ENCODE assay signal across 10 cellular contexts in genomic region chr7:767580-767940, GRCh38. TPM values are rescaled to one million over a fixed set of nuclear protein-coding genes. Genes with fewer than 3 reads are reported as not detected.
DNase-seq lines count a peak whose midpoint lies in the region; ATAC-seq and TF ChIP-seq lines count a peak whose summit lies in the region.
"Had no signal": no experiment of that assay in that cellular context is flagged by ENCODE, and none has a peak within 500 bp of the region (broad histone marks: within the 10 kb centered on the region; RNA-seq: fewer than 3 reads in every experiment).

No MANE protein-coding gene starts in this region.

- no peaks in the 10 kb centered on the region for H3K9me3 Mint-ChIP-seq in MCF 10A (ENCODE audit: unreplicated experiment)
- H3K9me3 Mint-ChIP-seq in neural crest cell: no peaks in the 10 kb centered on the region
- no peaks in the 10 kb centered on the region for H3K9me3 Mint-ChIP-seq in progenitor cell of endocrine pancreas (ENCODE audit: low read depth)
- H3K9me3 Mint-ChIP-seq in glutamatergic neuron (ENCODE audit: unreplicated experiment): peaks cover 4% of the 10 kb centered on the region
- H3K9me3 Mint-ChIP-seq in mesothelial cell of epicardium: no peaks in the 10 kb centered on the region
- H3K9me3 Mint-ChIP-seq: naive B cell had no signal

- peak; percentile 96 for DNase-seq in NCI-H2107 (lab: John Stamatoyannopoulos, UW)
- DNase-seq in MCF 10A (ENCODE audit: unreplicated experiment): peak; percentile 85
- no peak for DNase-seq in neural crest cell (ENCODE audit: low read depth, low spot score)
- no peak for DNase-seq in progenitor cell of endocrine pancreas (ENCODE audit: low spot score, unreplicated experiment)
- DNase-seq in glutamatergic neuron: no peak
- no peak for DNase-seq in DMS114 treated with DMSO at 0.1 percent for 48 hours (lab: John Stamatoyannopoulos, UW; ENCODE audit: unreplicated experiment)
- no peak for DNase-seq in mesothelial cell of epicardium (ENCODE audit: low spot score in 2 of 2, unreplicated experiment in 2 of 2)
- DNase-seq: activated naive CD4-positive, alpha-beta T cell treated with Interleukin-2 at 50 U/mL for 16 hours; naive B cell had no signal

- CTCF ChIA-PET in MCF 10A (lab: Yijun Ruan, JAX): interaction anchor here (0.6 to 2.2 kb wide), 7 partner anchors 8 to 449 kb away, joined by 3 to 10 read pairs (median 4); no protein-coding TSS in a partner anchor

- TF ChIP-seq CTCF in MCF 10A (IDR thresholded peaks at IDR 0.05; ENCODE audit: unreplicated experiment) (no peak), neural crest cell (conservative IDR thresholded peaks at IDR 0.05) (no peak), progenitor cell of endocrine pancreas (IDR thresholded peaks at IDR 0.05; ENCODE audit: unreplicated experiment) (no peak), glutamatergic neuron (IDR thresholded peaks at IDR 0.05; ENCODE audit: partially characterized antibody, unreplicated experiment) (no peak), mesothelial cell of epicardium (IDR thresholded peaks at IDR 0.05; ENCODE audit: unreplicated experiment) (no peak)

- no TSS peak for BruUV-seq in MCF 10A (replicated peaks; lab: Mats Ljungman, UMichigan)

- H3K4me1 Mint-ChIP-seq in MCF 10A (ENCODE audit: insufficient read depth, unreplicated experiment): no peaks in the 10 kb centered on the region
- no peaks in the 10 kb centered on the region for H3K4me1 Mint-ChIP-seq in neural crest cell
- peaks cover 14% of the 10 kb centered on the region for H3K4me1 Mint-ChIP-seq in progenitor cell of endocrine pancreas (ENCODE audit: low read depth)
- peaks cover 4% of the 10 kb centered on the region for H3K4me1 Mint-ChIP-seq in glutamatergic neuron (ENCODE audit: low read depth, unreplicated experiment)
- H3K4me1 Mint-ChIP-seq in mesothelial cell of epicardium: peaks cover 22% of the 10 kb centered on the region

- H3K27ac Mint-ChIP-seq in MCF 10A (ENCODE audit: low read depth, unreplicated experiment) (peak overlapping the region; percentile 94), neural crest cell (ENCODE audit: unreplicated experiment) (no peak overlapping the region), progenitor cell of endocrine pancreas (no peak overlapping the region), glutamatergic neuron (ENCODE audit: unreplicated experiment) (no peak overlapping the region), mesothelial cell of epicardium (no peak overlapping the region)

- H3K4me3 Mint-ChIP-seq in MCF 10A (ENCODE audit: unreplicated experiment) (peak overlapping the region; percentile 79), neural crest cell (peak overlapping the region; percentile 19), progenitor cell of endocrine pancreas (ENCODE audit: low read depth) (no peak overlapping the region), glutamatergic neuron (ENCODE audit: unreplicated experiment) (no peak overlapping the region), mesothelial cell of epicardium (no peak overlapping the region)

- ATAC-seq in GM19395 (IDR thresholded peaks at IDR 0.05; ENCODE audit: unreplicated experiment): peak; percentile 43

- intact Hi-C loops in MCF 10A (cut with micrococcal nuclease): no loop called here

- H3K27me3 Mint-ChIP-seq in MCF 10A (ENCODE audit: insufficient read depth, unreplicated experiment) (no peaks in the 10 kb centered on the region), neural crest cell (ENCODE audit: low read depth) (no peaks in the 10 kb centered on the region), progenitor cell of endocrine pancreas (no peaks in the 10 kb centered on the region), glutamatergic neuron (ENCODE audit: unreplicated experiment) (peaks cover 2% of the 10 kb centered on the region), mesothelial cell of epicardium (ENCODE audit: low read depth) (no peaks in the 10 kb centered on the region)
- H3K27me3 Mint-ChIP-seq: naive B cell had no signal

- H3K36me3 Mint-ChIP-seq in MCF 10A (ENCODE audit: insufficient read depth, unreplicated experiment) (peaks cover 78% of the 10 kb centered on the region), neural crest cell (ENCODE audit: low read depth) (peaks cover 21% of the 10 kb centered on the region), progenitor cell of endocrine pancreas (ENCODE audit: insufficient read depth) (peaks cover 15% of the 10 kb centered on the region), glutamatergic neuron (ENCODE audit: unreplicated experiment) (no peaks in the 10 kb centered on the region), mesothelial cell of epicardium (peaks cover 31% of the 10 kb centered on the region)

- POLR2A ChIA-PET in MCF 10A (lab: Yijun Ruan, JAX): interaction anchor here (0.7 to 2.4 kb wide), 16 partner anchors 29 to 575 kb away, joined by 3 to 18 read pairs (median 5); partner anchors contain the start of genes DNAAF5, FAM20C, PDGFA and PRKAR1B

RNA-seq across cellular contexts. Expression of gene PRKAR1B, which starts 40.5 kb away (rescaled TPM):
- 25.4 and 31.5 TPM in 2 replicates for total RNA-seq in MCF 10A (2022)
- total RNA-seq in neural crest cell: 8.1 and 9.5 TPM in 2 replicates
- total RNA-seq in progenitor cell of endocrine pancreas: 51.6 and 54.2 TPM in 2 replicates
- 12.8 TPM for total RNA-seq in glutamatergic neuron (ENCODE audit: unreplicated experiment)
- 48.0 to 53.7 TPM (median 50.6 TPM) in 3 replicates for total RNA-seq in mesothelial cell of epicardium

RNA-seq across cellular contexts. Expression of gene DNAAF5, which starts 41.1 kb away (rescaled TPM):
- total RNA-seq in MCF 10A (2022) (35.6 and 37.6 TPM in 2 replicates), neural crest cell (54.2 and 55.3 TPM in 2 replicates), progenitor cell of endocrine pancreas (46.7 and 51.0 TPM in 2 replicates), glutamatergic neuron (ENCODE audit: unreplicated experiment) (15.2 TPM), mesothelial cell of epicardium (33.9 to 39.0 TPM (median 36.9 TPM) in 3 replicates)

Comparison
In these comparisons a context has a peak if more than half of its experiments do, and no peak if none do; other contexts are left out.
1. DNase-seq: peak in NCI-H2107 (single experiment) and MCF 10A (single experiment); none in neural crest cell (single experiment), progenitor cell of endocrine pancreas (single experiment), glutamatergic neuron (single experiment), DMS114 treated with DMSO at 0.1 percent for 48 hours (single experiment) and mesothelial cell of epicardium (0 of 2).
2. H3K4me3 Mint-ChIP-seq: peak in MCF 10A (single experiment) and neural crest cell (single experiment); none in progenitor cell of endocrine pancreas (single experiment), glutamatergic neuron (single experiment) and mesothelial cell of epicardium (single experiment).